8 cellular contexts compared by ENCODE assay signal in the genomic region with DNA sequence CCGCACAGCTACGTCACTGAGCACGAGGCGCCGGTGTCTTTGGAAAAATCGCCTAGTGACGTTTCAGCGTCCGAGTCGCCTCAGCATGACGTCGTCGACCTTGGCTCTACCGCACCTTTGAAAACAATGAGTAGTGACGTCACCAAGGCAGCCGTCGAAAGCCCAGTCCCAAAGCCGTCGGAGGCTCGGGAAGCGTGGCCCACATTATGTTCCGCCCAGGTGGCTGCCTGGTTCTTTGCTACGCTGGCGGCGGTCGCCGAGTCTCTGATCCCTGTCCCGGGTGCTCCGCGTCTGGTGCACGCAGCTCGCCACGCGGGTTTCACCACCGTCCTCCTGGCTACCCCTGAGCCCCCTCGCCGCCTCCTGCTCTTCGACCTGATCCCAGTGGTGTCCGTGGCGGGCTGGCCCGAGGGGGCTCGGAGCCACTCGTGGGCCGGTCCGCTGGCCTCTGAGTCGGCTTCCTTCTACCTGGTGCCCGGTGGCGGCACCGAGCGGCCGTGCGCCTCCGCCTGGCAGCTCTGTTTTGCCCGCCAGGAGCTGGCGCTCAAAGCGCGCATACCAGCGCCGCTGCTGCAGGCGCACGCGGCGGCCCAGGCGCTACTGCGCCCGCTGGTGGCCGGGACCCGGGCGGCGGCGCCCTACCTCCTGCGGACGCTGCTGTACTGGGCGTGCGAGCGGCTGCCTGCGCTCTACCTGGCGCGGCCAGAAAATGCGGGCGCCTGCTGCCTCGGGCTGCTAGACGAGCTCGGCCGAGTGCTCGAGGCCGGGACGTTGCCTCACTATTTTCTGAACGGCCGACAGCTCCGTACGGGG. TPM values are rescaled to one million over a fixed set of nuclear protein-coding genes. Genes with fewer than 3 reads are reported as not detected.
DNase-seq lines count a peak whose midpoint lies in the region; ATAC-seq and TF ChIP-seq lines count a peak whose summit lies in the region.

No MANE protein-coding gene starts in this region.

- no peaks in the 10 kb centered on the region for H4K20me1 ChIP-seq in MM.1S (ENCODE audit: insufficient read depth, low read length)

- H3K9me3 ChIP-seq in MM.1S (replicated peaks; ENCODE audit: insufficient read depth, low read length), result no peaks in the 10 kb centered on the region
- H3K9me3 ChIP-seq in transverse colon, result no peaks in the 10 kb centered on the region

- peak overlapping the region; percentile 43; the same call in 1 of the 2 replicates for H3K9ac ChIP-seq in MM.1S (ENCODE audit: low read length)

- H3K36me3 ChIP-seq in MM.1S (replicated peaks; ENCODE audit: insufficient read depth, low read length), result no peaks in the 10 kb centered on the region
- no peaks in the 10 kb centered on the region for H3K36me3 ChIP-seq in transverse colon

- H3K4me1 ChIP-seq in MM.1S (ENCODE audit: low read length) (peaks cover 10% of the 10 kb centered on the region), transverse colon (peaks cover 26 to 51% (median 43%) of the 10 kb centered on the region in 4 donors)

- H3K79me2 ChIP-seq in MM.1S (ENCODE audit: low read length), result no peaks in the 10 kb centered on the region

- H3K27me3 ChIP-seq in MM.1S (replicated peaks; ENCODE audit: insufficient read depth, low read length) (peaks cover 39% of the 10 kb centered on the region), transverse colon (peaks cover 40% of the 10 kb centered on the region)

- peaks cover 14 to 28% of the 10 kb centered on the region in 2 donors for H3K27me3 Mint-ChIP-seq in T-cell
- H3K27me3 Mint-ChIP-seq in activated naive CD8-positive, alpha-beta T cell treated with anti-CD3 and anti-CD28 coated beads, Interleukin-2, amount 50 U/mL, for 24 hours, result peaks cover 30% of the 10 kb centered on the region

- ATAC-seq in T-cell (replicated peaks in 1 of 4) (peak; percentile 66 to 70 (median 68)), left cardiac atrium (peak; percentile 76 to 78), HG03432 (IDR thresholded peaks at IDR 0.05; ENCODE audit: unreplicated experiment) (no peak)
- peak; percentile 77 for ATAC-seq in activated naive CD8-positive, alpha-beta T cell treated with anti-CD3 and anti-CD28 coated beads, Interleukin-2, amount 50 U/mL, for 24 hours

- peak; percentile 63 for TF ChIP-seq POLR2A in transverse colon (IDR thresholded peaks at IDR 0.05)

- no peaks in the 10 kb centered on the region for H3K9me3 Mint-ChIP-seq in T-cell
- H3K9me3 Mint-ChIP-seq in activated naive CD8-positive, alpha-beta T cell treated with anti-CD3 and anti-CD28 coated beads, Interleukin-2, amount 50 U/mL, for 24 hours, result no peaks in the 10 kb centered on the region

- H3K27ac Mint-ChIP-seq in T-cell, result peak overlapping the region; percentile 95 to 96
- H3K27ac Mint-ChIP-seq in activated naive CD8-positive, alpha-beta T cell treated with anti-CD3 and anti-CD28 coated beads, Interleukin-2, amount 50 U/mL, for 24 hours, result peak overlapping the region; percentile 95

- peak overlapping the region; percentile 72 for H3K4me2 ChIP-seq in MM.1S (ENCODE audit: low read depth, low read length)

- intact Hi-C loops in left cardiac atrium (cut with DNase I) (loop anchor here (5.0 to 10.0 kb wide), 4 partner anchors 51 to 128 kb away; partner anchors contain the start of genes SENP3 (in 2 of the 2) and TMEM95 (in 1 of the 2)), posterior cingulate gyrus (cut with DNase I) (loop anchor here (1.0 to 10.0 kb wide), 4 partner anchors 44 to 148 kb away; partner anchors contain the start of genes MPDU1, PLSCR3, POLR2A and TMEM95), transverse colon (cut with DNase I; ENCODE audit: low total_unique reads) (loop anchor here (1.0 kb wide), 1 partner anchor 80 kb away; no protein-coding TSS in a partner anchor)

- TF ChIP-seq EP300 in transverse colon (IDR thresholded peaks at IDR 0.05; ENCODE audit: low read depth), result no peak

- peak overlapping the region; percentile 92 to 96 (median 93) for H3K4me3 Mint-ChIP-seq in T-cell
- H3K4me3 Mint-ChIP-seq in activated naive CD8-positive, alpha-beta T cell treated with anti-CD3 and anti-CD28 coated beads, Interleukin-2, amount 50 U/mL, for 24 hours, result peak overlapping the region; percentile 91

- CTCF ChIA-PET in T-cell (lab: Charles Lee), result interaction anchor here (0.5 to 2.9 kb wide), 22 partner anchors 9 to 391 kb away, joined by 3 to 26 read pairs (median 5); partner anchors contain the start of genes GABARAP (in 1 of the 2), SOX15 (in 1 of the 2), TMEM256 (in 1 of the 2) and TP53 (in 1 of the 2)

- WGBS in transverse colon (ENCODE audit: low coverage in 1 of 2), 2 donors, result 7% methylated on average over 87 of the region's 92 CpGs; no CpG with 5 or more reads in 1 of the 2 donors

- peaks cover 14% of the 10 kb centered on the region for H3F3A ChIP-seq in MM.1S (ENCODE audit: insufficient read depth, low read length)

- H2AFZ ChIP-seq in MM.1S (ENCODE audit: low read length), result peak overlapping the region; percentile 92

- peak overlapping the region; percentile 73 for H3K4me3 ChIP-seq in MM.1S (ENCODE audit: low read length)
- H3K4me3 ChIP-seq in transverse colon, result peak overlapping the region; percentile 18 to 79 (median 36)

- no peaks in the 10 kb centered on the region for H3K36me3 Mint-ChIP-seq in T-cell
- H3K36me3 Mint-ChIP-seq in activated naive CD8-positive, alpha-beta T cell treated with anti-CD3 and anti-CD28 coated beads, Interleukin-2, amount 50 U/mL, for 24 hours (ENCODE audit: low read depth), result peaks cover 4% of the 10 kb centered on the region

- peaks cover 41 to 48% (median 45%) of the 10 kb centered on the region in 3 donors for H3K4me1 Mint-ChIP-seq in T-cell
- H3K4me1 Mint-ChIP-seq in activated naive CD8-positive, alpha-beta T cell treated with anti-CD3 and anti-CD28 coated beads, Interleukin-2, amount 50 U/mL, for 24 hours, result peaks cover 46% of the 10 kb centered on the region

- POLR2A ChIA-PET in T-cell (lab: Charles Lee), result interaction anchor here (0.5 to 2.9 kb wide), 4 partner anchors 19 to 250 kb away, joined by 4 to 21 read pairs (median 6); partner anchors contain the start of genes POLR2A (in 1 of the 2) and TP53 (in 1 of the 2)

- peak overlapping the region; percentile 52; the same call in 1 of the 2 replicates for H3K27ac ChIP-seq in MM.1S (ENCODE audit: low read length)
- H3K27ac ChIP-seq in transverse colon, result peak overlapping the region; percentile 82 to 90 (median 87)

- in situ Hi-C loops in transverse colon (cut with MboI; ENCODE audit: low pct_ligation_motif_present in 1 of 4, low pct_unique_long_range_greater_than_20kb in 1 of 4, low sequenced_read_pairs in 3 of 4), result loop anchor here in 2 of 4 donors (10.0 kb wide), 2 partner anchors 72 to 82 kb away; partner anchors contain the start of genes KCTD11 (in 1 of the 2) and TMEM95 (in 1 of the 2)

- no peaks in the 10 kb centered on the region for H3K9me2 ChIP-seq in MM.1S (replicated peaks; ENCODE audit: insufficient read depth, low read length)

- TF ChIP-seq CTCF in GM10266 (IDR thresholded peaks at IDR 0.05; ENCODE audit: control insufficient read depth, insufficient read depth, low read depth, missing control alignments) (peak; percentile 97), MM.1S (IDR thresholded peaks at IDR 0.05; ENCODE audit: low read length) (peak; percentile 84), transverse colon (IDR thresholded peaks at IDR 0.05) (peak in 4 of 5 experiments; percentile 70 to 90 (median 81))

- peak; percentile 85 for DNase-seq in GM10266 (ENCODE audit: extremely low spot score)
- DNase-seq in MM.1S, result peak; percentile 89
- peak; percentile 62 to 86 (median 77) for DNase-seq in T-cell
- DNase-seq in activated naive CD8-positive, alpha-beta T cell treated with anti-CD3 and anti-CD28 coated beads, Interleukin-2, amount 50 U/mL, for 24 hours, result peak; percentile 84
- peak; percentile 83 for DNase-seq in left cardiac atrium
- peak in 9 of 10 donors; percentile 53 to 96 (median 65) for DNase-seq in posterior cingulate gyrus
- peak; percentile 88 for DNase-seq in transverse colon

RNA-seq across cellular contexts. Expression of gene TMEM102, which starts 1.5 kb away (rescaled TPM):
- 10 to 100 TPM in 3 of 5 donors, 1 to 10 TPM in 2; 8.8 to 26.9 (median 23.5) TPM for total RNA-seq in T-cell
- total RNA-seq in left cardiac atrium, result 1 to 10 TPM; 2.7 to 2.9 TPM
- total RNA-seq in transverse colon, result 10 to 100 TPM in 3 of 4 donors, 1 to 10 TPM in 1; 8.8 to 26.1 (median 16.3) TPM

RNA-seq across cellular contexts. Expression of gene FGF11, which starts 2.5 kb away (rescaled TPM):
- total RNA-seq in T-cell (1 to 10 TPM; 2.4 to 4.2 (median 3.3) TPM), left cardiac atrium (10 to 100 TPM; 20.5 to 24.6 TPM), transverse colon (1 to 10 TPM in 3 of 4 donors, not detected in 1; 1.6 to 2.4 (median 1.9) TPM)

RNA-seq across cellular contexts. Expression of gene CHRNB1, which starts 8.1 kb away (rescaled TPM):
- total RNA-seq in T-cell (10 to 100 TPM in 3 of 5 donors, 1 to 10 TPM in 2; 6.6 to 12.0 (median 11.0) TPM), left cardiac atrium (10 to 100 TPM; 12.4 to 13.8 TPM), transverse colon (10 to 100 TPM in 1 of 4 donors, 1 to 10 TPM in 2, not detected in 1; 5.8 to 10.3 (median 8.9) TPM)

RNA-seq across cellular contexts. Expression of gene SPEM3, which starts 8.1 kb away (rescaled TPM):
- total RNA-seq in T-cell (not detected), left cardiac atrium (not detected), transverse colon (not detected)

RNA-seq across cellular contexts. Expression of gene SPEM2, which starts 11.3 kb away (rescaled TPM):
- total RNA-seq in T-cell (not detected), left cardiac atrium (not detected), transverse colon (not detected)

Comparison
In these comparisons a context has a peak if more than half of its experiments do, and no peak if none do; other contexts are left out.
1. RNA of gene FGF11, which starts 2.5 kb away (total RNA-seq): 20.5 to 24.6 TPM in left cardiac atrium; 2.4 to 4.2 TPM in T-cell and 1.6 to 2.4 TPM in transverse colon; every median in the first group is over 4 times any median in the second.
2. Peak in every context shown above with its lines, with median percentiles within 50 percentile points of each other: DNase-seq and CTCF ChIP-seq.